Comparison of ENCODE assay signal across 35 cellular contexts in the genomic region with DNA sequence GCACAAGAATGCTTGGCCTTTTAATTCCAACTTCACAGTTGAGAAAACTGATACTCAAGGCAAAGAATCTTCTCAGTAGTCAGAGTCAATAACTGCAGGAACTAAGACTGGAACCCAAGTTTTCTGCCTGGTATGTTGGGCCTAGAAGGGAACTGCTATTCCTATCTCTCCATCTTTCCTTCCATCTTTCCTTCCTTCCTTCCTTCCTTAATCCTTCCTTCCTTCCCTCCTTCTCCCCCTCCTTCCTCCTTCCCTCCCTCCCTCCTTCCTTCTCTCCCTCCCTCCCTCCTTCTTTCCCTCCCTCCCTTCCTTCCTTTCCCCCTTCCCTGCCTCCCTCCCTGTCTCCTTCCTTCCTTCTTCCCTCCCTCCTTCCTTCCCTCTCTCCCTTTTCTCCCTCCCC.
"Had no signal": no experiment of that assay in that cellular context is flagged by ENCODE, and none has a peak within 500 bp of the region (broad histone marks: within the 10 kb centered on the region; RNA-seq: fewer than 3 reads in every experiment).

No MANE protein-coding gene starts in this region.

- H3K27me3 ChIP-seq: MG63 had no signal

- H3K4me3 ChIP-seq: MG63 had no signal

- H3K36me3 ChIP-seq: MG63 had no signal

- DNase-seq: Karpas-422, Kasumi-1, MG63, MM.1S, MV-4-11, NCI-H1048, NCI-H1092, NCI-H1092 treated with DMSO at 0.1 percent for 48 hours, NCI-H1105, NCI-H1105 treated with DMSO at 0.1 percent for 48 hours, NCI-H1417, NCI-H1417 treated with DMSO at 0.1 percent for 48 hours, NCI-H1436, NCI-H1436 treated with DMSO at 0.1 percent for 48 hours, NCI-H146, NCI-H1694, NCI-H1694 treated with DMSO at 0.1 percent for 48 hours, NCI-H187, NCI-H187 treated with DMSO at 0.1 percent for 48 hours, NCI-H1930, NCI-H2029, NCI-H2029 treated with DMSO at 0.1 percent for 48 hours, NCI-H2081, NCI-H2081 treated with DMSO at 0.1 percent for 48 hours, NCI-H2107, NCI-H2171, NCI-H2171 treated with DMSO at 0.1 percent for 48 hours, NCI-H2227 treated with DMSO at 0.1 percent for 48 hours, NCI-H226, NCI-H345, NCI-H446, NCI-H446 treated with DMSO at 0.1 percent for 48 hours, NCI-H510A, NCI-H510A treated with DMSO at 0.1 percent for 48 hours, NCI-H524 had no signal

- H3K9me3 ChIP-seq: MG63 had no signal
